ENCODE assay signal across 1 cellular context in genomic region chr2:62642429-62643099, GRCh38.
A peak's percentile ranks its signal among the peaks of the same experiment; 100 is the strongest.
TF ChIP-seq lines count a peak whose summit lies in the region.

No MANE protein-coding gene starts in this region.

TF ChIP-seq in HepG2, 621 proteins besides CTCF, POLR2A, EP300 and RAD21 (continued from another document and continues in another):
- no peak for TF ChIP-seq PRPF4 (IDR thresholded peaks at IDR 0.05; ENCODE audit: low read depth, low read length, poor library complexity, severe bottlenecking)
- 0 out of 2 replicates have a peak, but pooled peaks have one; percentile 69 for TF ChIP-seq SIX4 (CRISPR knock-in tag; IDR thresholded peaks at IDR 0.05)
- TF ChIP-seq MLX (CRISPR knock-in tag; IDR thresholded peaks at IDR 0.05) = peak; percentile 24
- no peak for TF ChIP-seq ZNF546 (CRISPR knock-in tag; conservative IDR thresholded peaks at IDR 0.05)
- TF ChIP-seq ZNF792 (CRISPR knock-in tag; IDR thresholded peaks at IDR 0.05) = peak; percentile 49; the same call in 1 of the 2 replicates
- no peak for TF ChIP-seq CC2D1A (CRISPR knock-in tag; IDR thresholded peaks at IDR 0.05)
- TF ChIP-seq GRHL1 (CRISPR knock-in tag; conservative IDR thresholded peaks at IDR 0.05) = no peak
- no peak for TF ChIP-seq SMYD3 (CRISPR knock-in tag; IDR thresholded peaks at IDR 0.05)
- peak; percentile 86; the same call in 1 of the 2 replicates for TF ChIP-seq RXRA (CRISPR knock-in tag; IDR thresholded peaks at IDR 0.05)
- TF ChIP-seq NCOR1 (IDR thresholded peaks at IDR 0.05; ENCODE audit: borderline replicate concordance, low read length) = peak; percentile 88; the same call in 1 of the 2 replicates
- peak; percentile 96 for TF ChIP-seq FOXP4 (CRISPR knock-in tag; IDR thresholded peaks at IDR 0.05)
- TF ChIP-seq RFXANK (CRISPR knock-in tag; IDR thresholded peaks at IDR 0.05) = no peak
- TF ChIP-seq, protein P1, sequence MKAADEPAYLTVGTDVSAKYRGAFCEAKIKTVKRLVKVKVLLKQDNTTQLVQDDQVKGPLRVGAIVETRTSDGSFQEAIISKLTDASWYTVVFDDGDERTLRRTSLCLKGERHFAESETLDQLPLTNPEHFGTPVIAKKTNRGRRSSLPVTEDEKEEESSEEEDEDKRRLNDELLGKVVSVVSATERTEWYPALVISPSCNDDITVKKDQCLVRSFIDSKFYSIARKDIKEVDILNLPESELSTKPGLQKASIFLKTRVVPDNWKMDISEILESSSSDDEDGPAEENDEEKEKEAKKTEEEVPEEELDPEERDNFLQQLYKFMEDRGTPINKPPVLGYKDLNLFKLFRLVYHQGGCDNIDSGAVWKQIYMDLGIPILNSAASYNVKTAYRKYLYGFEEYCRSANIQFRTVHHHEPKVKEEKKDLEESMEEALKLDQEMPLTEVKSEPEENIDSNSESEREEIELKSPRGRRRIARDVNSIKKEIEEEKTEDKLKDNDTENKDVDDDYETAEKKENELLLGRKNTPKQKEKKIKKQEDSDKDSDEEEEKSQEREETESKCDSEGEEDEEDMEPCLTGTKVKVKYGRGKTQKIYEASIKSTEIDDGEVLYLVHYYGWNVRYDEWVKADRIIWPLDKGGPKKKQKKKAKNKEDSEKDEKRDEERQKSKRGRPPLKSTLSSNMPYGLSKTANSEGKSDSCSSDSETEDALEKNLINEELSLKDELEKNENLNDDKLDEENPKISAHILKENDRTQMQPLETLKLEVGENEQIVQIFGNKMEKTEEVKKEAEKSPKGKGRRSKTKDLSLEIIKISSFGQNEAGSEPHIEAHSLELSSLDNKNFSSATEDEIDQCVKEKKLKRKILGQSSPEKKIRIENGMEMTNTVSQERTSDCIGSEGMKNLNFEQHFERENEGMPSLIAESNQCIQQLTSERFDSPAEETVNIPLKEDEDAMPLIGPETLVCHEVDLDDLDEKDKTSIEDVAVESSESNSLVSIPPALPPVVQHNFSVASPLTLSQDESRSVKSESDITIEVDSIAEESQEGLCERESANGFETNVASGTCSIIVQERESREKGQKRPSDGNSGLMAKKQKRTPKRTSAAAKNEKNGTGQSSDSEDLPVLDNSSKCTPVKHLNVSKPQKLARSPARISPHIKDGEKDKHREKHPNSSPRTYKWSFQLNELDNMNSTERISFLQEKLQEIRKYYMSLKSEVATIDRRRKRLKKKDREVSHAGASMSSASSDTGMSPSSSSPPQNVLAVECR (CRISPR knock-in tag; IDR thresholded peaks at IDR 0.05; ENCODE audit: borderline replicate concordance) = no peak; the same call in 1 of the 2 replicates
- no peak for TF ChIP-seq TIGD3 (CRISPR knock-in tag; IDR thresholded peaks at IDR 0.05; ENCODE audit: borderline replicate concordance)
- TF ChIP-seq ZNF510 (CRISPR knock-in tag; IDR thresholded peaks at IDR 0.05; ENCODE audit: low read depth) = no peak
- peak; percentile 61 for TF ChIP-seq MED8 (CRISPR knock-in tag; IDR thresholded peaks at IDR 0.05; ENCODE audit: insufficient replicate concordance)
- no peak for TF ChIP-seq ETS1 (CRISPR knock-in tag; IDR thresholded peaks at IDR 0.05)
- TF ChIP-seq ZNF33B (CRISPR knock-in tag; IDR thresholded peaks at IDR 0.05) = no peak; the same call in 1 of the 2 replicates
- no peak for TF ChIP-seq ARHGAP35 (CRISPR knock-in tag; IDR thresholded peaks at IDR 0.05; ENCODE audit: borderline replicate concordance)
- TF ChIP-seq NCOA2 (CRISPR knock-in tag; IDR thresholded peaks at IDR 0.05) = peak; percentile 92
- peak; percentile 46; the same call in 1 of the 2 replicates for TF ChIP-seq STAG1 (CRISPR knock-in tag; IDR thresholded peaks at IDR 0.05)
- TF ChIP-seq ZNF766 (CRISPR knock-in tag; IDR thresholded peaks at IDR 0.05; ENCODE audit: borderline replicate concordance) = no peak
- no peak; the same call in 1 of the 2 replicates for TF ChIP-seq ZKSCAN8 (CRISPR knock-in tag; IDR thresholded peaks at IDR 0.05; ENCODE audit: borderline replicate concordance)
- peak; percentile 85 for TF ChIP-seq ZNF772 (CRISPR knock-in tag; IDR thresholded peaks at IDR 0.05)
- no peak for TF ChIP-seq PRMT3 (CRISPR knock-in tag; IDR thresholded peaks at IDR 0.05; ENCODE audit: borderline replicate concordance, low read depth)
- TF ChIP-seq ZNF496 (CRISPR knock-in tag; IDR thresholded peaks at IDR 0.05; ENCODE audit: insufficient replicate concordance) = no peak
- TF ChIP-seq ZNF816 (CRISPR knock-in tag; IDR thresholded peaks at IDR 0.05; ENCODE audit: borderline replicate concordance) = 0 out of 2 replicates have a peak, but pooled peaks have one; percentile 38
- TF ChIP-seq HNF4A (CRISPR knock-in tag; IDR thresholded peaks at IDR 0.05) = peak; percentile 93
- no peak for TF ChIP-seq DNMT3B (CRISPR knock-in tag; conservative IDR thresholded peaks at IDR 0.05)
- TF ChIP-seq, protein P2, sequence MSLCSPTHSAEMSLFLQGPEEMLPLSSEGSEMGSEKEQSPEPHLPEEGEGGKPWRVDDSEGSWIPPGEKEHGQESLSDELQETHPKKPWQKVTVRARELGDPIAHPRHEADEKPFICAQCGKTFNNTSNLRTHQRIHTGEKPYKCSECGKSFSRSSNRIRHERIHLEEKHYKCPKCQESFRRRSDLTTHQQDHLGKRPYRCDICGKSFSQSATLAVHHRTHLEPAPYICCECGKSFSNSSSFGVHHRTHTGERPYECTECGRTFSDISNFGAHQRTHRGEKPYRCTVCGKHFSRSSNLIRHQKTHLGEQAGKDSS (CRISPR knock-in tag; IDR thresholded peaks at IDR 0.05; ENCODE audit: borderline replicate concordance, low read depth) = peak; percentile 83
- no peak for TF ChIP-seq CAMTA2 (CRISPR knock-in tag; IDR thresholded peaks at IDR 0.05; ENCODE audit: borderline replicate concordance)
- peak; percentile 98 for TF ChIP-seq ERF (CRISPR knock-in tag; IDR thresholded peaks at IDR 0.05)
- TF ChIP-seq NRL (CRISPR knock-in tag; IDR thresholded peaks at IDR 0.05; ENCODE audit: borderline replicate concordance) = no peak
- no peak for TF ChIP-seq ZNF382 (CRISPR knock-in tag; IDR thresholded peaks at IDR 0.05; ENCODE audit: borderline replicate concordance)
- no peak for TF ChIP-seq ZNF577 (CRISPR knock-in tag; IDR thresholded peaks at IDR 0.05; ENCODE audit: borderline replicate concordance, low read depth)
- peak; percentile 51; the same call in 1 of the 2 replicates for TF ChIP-seq SPEN (CRISPR knock-in tag; IDR thresholded peaks at IDR 0.05; ENCODE audit: low read depth)
- TF ChIP-seq ZNF878 (CRISPR knock-in tag; IDR thresholded peaks at IDR 0.05) = no peak; the same call in 1 of the 2 replicates
- TF ChIP-seq IKZF1 (IDR thresholded peaks at IDR 0.05) = no peak
- TF ChIP-seq, protein P3, sequence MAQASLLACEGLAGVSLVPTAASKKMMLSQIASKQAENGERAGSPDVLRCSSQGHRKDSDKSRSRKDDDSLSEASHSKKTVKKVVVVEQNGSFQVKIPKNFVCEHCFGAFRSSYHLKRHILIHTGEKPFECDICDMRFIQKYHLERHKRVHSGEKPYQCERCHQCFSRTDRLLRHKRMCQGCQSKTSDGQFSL (CRISPR knock-in tag; IDR thresholded peaks at IDR 0.05) = no peak
- TF ChIP-seq ZNF850 (CRISPR knock-in tag; conservative IDR thresholded peaks at IDR 0.05) = no peak
- no peak for TF ChIP-seq TAF15 (IDR thresholded peaks at IDR 0.05; ENCODE audit: low read depth, low read length, poor library complexity, severe bottlenecking)
- TF ChIP-seq ZNF446 (CRISPR knock-in tag; IDR thresholded peaks at IDR 0.05) = no peak
- TF ChIP-seq IRF1 (CRISPR knock-in tag; IDR thresholded peaks at IDR 0.05; ENCODE audit: low read depth) = no peak; the same call in 1 of the 2 replicates
- TF ChIP-seq ZNF512B (CRISPR knock-in tag; IDR thresholded peaks at IDR 0.05; ENCODE audit: borderline replicate concordance) = no peak; the same call in 1 of the 2 replicates
- TF ChIP-seq FLYWCH1 (CRISPR knock-in tag; IDR thresholded peaks at IDR 0.05) = no peak
